ENCODE assay signal across 11 cellular contexts in the genomic region with DNA sequence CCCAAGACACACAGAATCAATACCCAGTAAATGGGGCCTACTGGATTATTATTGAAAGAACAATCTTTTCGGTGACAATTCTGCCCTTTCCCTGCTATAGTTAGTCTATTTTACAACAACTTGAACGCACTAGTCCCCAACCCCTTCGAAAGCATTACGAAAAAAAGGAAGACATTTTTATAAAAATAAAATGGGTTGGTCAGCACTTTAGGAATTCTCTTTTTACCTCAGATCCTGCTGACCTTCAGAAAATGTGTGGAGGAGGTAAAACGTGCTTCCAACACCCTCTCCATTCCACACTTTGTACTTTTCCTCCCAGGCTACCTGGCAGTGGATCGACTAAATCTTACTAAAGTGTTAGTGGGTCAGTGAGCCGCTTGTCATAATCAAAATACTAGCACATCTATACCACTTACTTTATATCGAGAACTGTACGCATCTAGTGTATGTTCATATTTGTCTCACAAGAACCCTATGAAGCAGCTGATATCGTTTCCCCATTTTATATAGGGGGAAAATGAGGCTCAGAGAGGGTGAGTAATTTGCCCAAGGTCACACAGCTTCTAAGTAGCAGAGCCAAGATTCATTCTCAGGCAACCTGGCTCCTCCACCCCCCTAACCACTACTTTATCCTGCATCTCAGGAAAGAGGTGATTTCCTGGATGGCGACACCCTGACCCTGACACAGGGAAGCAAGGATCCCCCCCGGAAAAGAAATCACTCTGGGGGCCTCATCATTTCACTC. TPM values are rescaled to one million over a fixed set of nuclear protein-coding genes. Genes with fewer than 3 reads are reported as not detected.
DNase-seq lines count a peak whose midpoint lies in the region; ATAC-seq and TF ChIP-seq lines count a peak whose summit lies in the region.
"Had no signal": no experiment of that assay in that cellular context is flagged by ENCODE, and none has a peak within 500 bp of the region (broad histone marks: within the 10 kb centered on the region; RNA-seq: fewer than 3 reads in every experiment).

No MANE protein-coding gene starts in this region.

- no peak for ATAC-seq in activated CD8-positive, alpha-beta T cell treated with anti-CD3 and anti-CD28 coated beads for 36 hours
- no peak for ATAC-seq in foreskin keratinocyte
- no peak for ATAC-seq in stimulated activated naive B cell treated with anti-CD40 and anti-IgM and Interleukin-4, amounts not matched to agents 10 μg/mL and 1 μg/mL and 100 μg/mL, for 72 hours (replicated peaks)

- H3K4me1 ChIP-seq in foreskin keratinocyte, result peaks cover 5% of the 10 kb centered on the region
- H3K4me1 ChIP-seq: thyroid gland had no signal

- no peaks in the 10 kb centered on the region for H3K27me3 Mint-ChIP-seq in activated CD4-positive, alpha-beta T cell treated with anti-CD3 and anti-CD28 coated beads, Interleukin-2, amount 10 ng/mL, durations not matched to agents 24 days and 14 days
- no peaks in the 10 kb centered on the region for H3K27me3 Mint-ChIP-seq in activated CD8-positive, alpha-beta T cell treated with anti-CD3 and anti-CD28 coated beads for 36 hours
- no peaks in the 10 kb centered on the region for H3K27me3 Mint-ChIP-seq in stimulated activated naive B cell treated with anti-CD40 and anti-IgM and Interleukin-4, amounts not matched to agents 10 μg/mL and 1 μg/mL and 100 μg/mL, for 72 hours

- no peak for TF ChIP-seq CTCF in activated CD8-positive, alpha-beta T cell treated with anti-CD3 and anti-CD28 coated beads for 36 hours (IDR thresholded peaks at IDR 0.05)
- TF ChIP-seq CTCF in foreskin keratinocyte (conservative IDR thresholded peaks at IDR 0.05), result no peak

- peak overlapping the region; percentile 93 for H3K27ac ChIP-seq in foreskin keratinocyte
- H3K27ac ChIP-seq: thyroid gland had no signal

- H3K27ac Mint-ChIP-seq in activated CD4-positive, alpha-beta T cell treated with anti-CD3 and anti-CD28 coated beads, Interleukin-2, amount 10 ng/mL, durations not matched to agents 24 days and 14 days, result peak overlapping the region; percentile 98
- peak overlapping the region; percentile 99 for H3K27ac Mint-ChIP-seq in activated CD8-positive, alpha-beta T cell treated with anti-CD3 and anti-CD28 coated beads for 36 hours
- H3K27ac Mint-ChIP-seq in stimulated activated naive B cell treated with anti-CD40 and anti-IgM and Interleukin-4, amounts not matched to agents 10 μg/mL and 1 μg/mL and 100 μg/mL, for 72 hours, result peak overlapping the region; percentile 98

- intact Hi-C loops in activated CD4-positive, alpha-beta T cell treated with anti-CD3 and anti-CD28 coated beads, Interleukin-2, amount 10 ng/mL, durations not matched to agents 24 days and 14 days (cut with micrococcal nuclease), result loop anchor here (1.0 kb wide), 5 partner anchors 9 to 132 kb away; no protein-coding TSS in a partner anchor
- intact Hi-C loops in activated CD8-positive, alpha-beta T cell treated with anti-CD3 and anti-CD28 coated beads for 36 hours (cut with micrococcal nuclease), result loop anchor here (2.0 kb wide), 1 partner anchor 51 kb away; no protein-coding TSS in a partner anchor

- H3K36me3 Mint-ChIP-seq in activated CD4-positive, alpha-beta T cell treated with anti-CD3 and anti-CD28 coated beads, Interleukin-2, amount 10 ng/mL, durations not matched to agents 24 days and 14 days (ENCODE audit: low read depth), result peaks cover 48% of the 10 kb centered on the region
- H3K36me3 Mint-ChIP-seq in activated CD8-positive, alpha-beta T cell treated with anti-CD3 and anti-CD28 coated beads for 36 hours (ENCODE audit: low read depth), result peaks cover 54% of the 10 kb centered on the region
- H3K36me3 Mint-ChIP-seq in stimulated activated naive B cell treated with anti-CD40 and anti-IgM and Interleukin-4, amounts not matched to agents 10 μg/mL and 1 μg/mL and 100 μg/mL, for 72 hours, result peaks cover 26 to 54% of the 10 kb centered on the region in 2 donors

- POLR2A ChIA-PET in activated CD8-positive, alpha-beta T cell treated with anti-CD3 and anti-CD28 coated beads for 36 hours (lab: Charles Lee), result interaction anchor here (0.7 to 11.5 kb wide), 10 partner anchors 9 to 132 kb away, joined by 3 to 142 read pairs (median 6); a partner anchor contains a TSS

- H3K9me3 Mint-ChIP-seq in activated CD4-positive, alpha-beta T cell treated with anti-CD3 and anti-CD28 coated beads, Interleukin-2, amount 10 ng/mL, durations not matched to agents 24 days and 14 days, result no peaks in the 10 kb centered on the region
- H3K9me3 Mint-ChIP-seq in activated CD8-positive, alpha-beta T cell treated with anti-CD3 and anti-CD28 coated beads for 36 hours, result no peaks in the 10 kb centered on the region
- H3K9me3 Mint-ChIP-seq in stimulated activated naive B cell treated with anti-CD40 and anti-IgM and Interleukin-4, amounts not matched to agents 10 μg/mL and 1 μg/mL and 100 μg/mL, for 72 hours, result no peaks in the 10 kb centered on the region

- DNase-seq in activated CD4-positive, alpha-beta T cell treated with anti-CD3 and anti-CD28 coated beads, Interleukin-2, amount 10 ng/mL, durations not matched to agents 24 days and 14 days, result no peak
- no peak for DNase-seq in activated CD4-positive, alpha-beta T cell treated with anti-CD3 and anti-CD28 coated beads, Interleukin-2, amount 50 U/mL, for 48 hours
- DNase-seq in activated CD8-positive, alpha-beta T cell treated with anti-CD3 and anti-CD28 coated beads for 36 hours, result no peak
- DNase-seq in foreskin keratinocyte, result no peak
- no peak for DNase-seq in stimulated activated naive B cell treated with anti-CD40 and anti-IgM and Interleukin-4, amounts not matched to agents 10 μg/mL and 1 μg/mL and 100 μg/mL, for 72 hours
- no peak for DNase-seq in anterior cingulate cortex (lab: John Stamatoyannopoulos, UW)
- no peak for DNase-seq in kidney tubule cell (ENCODE audit: low spot score)
- DNase-seq in NCI-H2029 treated with DMSO at 0.1 percent for 48 hours (lab: John Stamatoyannopoulos, UW), result no peak
- DNase-seq: DMS79 treated with DMSO at 0.1 percent for 48 hours, NCI-H1694, thyroid gland had no signal

- CTCF ChIA-PET in activated CD8-positive, alpha-beta T cell treated with anti-CD3 and anti-CD28 coated beads for 36 hours (lab: Charles Lee), result interaction anchor here (0.6 to 3.4 kb wide), 5 partner anchors 10 to 63 kb away, joined by 3 to 23 read pairs (median 3); a partner anchor contains a TSS

- no peaks in the 10 kb centered on the region for H3K27me3 ChIP-seq in foreskin keratinocyte
- H3K27me3 ChIP-seq: thyroid gland had no signal

- H3K4me1 Mint-ChIP-seq in activated CD4-positive, alpha-beta T cell treated with anti-CD3 and anti-CD28 coated beads, Interleukin-2, amount 10 ng/mL, durations not matched to agents 24 days and 14 days, result peaks cover 77% of the 10 kb centered on the region
- H3K4me1 Mint-ChIP-seq in activated CD8-positive, alpha-beta T cell treated with anti-CD3 and anti-CD28 coated beads for 36 hours (ENCODE audit: low read depth), result peaks cover 91% of the 10 kb centered on the region
- peaks cover 73 to 95% of the 10 kb centered on the region in 2 donors for H3K4me1 Mint-ChIP-seq in stimulated activated naive B cell treated with anti-CD40 and anti-IgM and Interleukin-4, amounts not matched to agents 10 μg/mL and 1 μg/mL and 100 μg/mL, for 72 hours

- peak overlapping the region; percentile 74 for H3K4me3 Mint-ChIP-seq in activated CD4-positive, alpha-beta T cell treated with anti-CD3 and anti-CD28 coated beads, Interleukin-2, amount 10 ng/mL, durations not matched to agents 24 days and 14 days
- H3K4me3 Mint-ChIP-seq in activated CD8-positive, alpha-beta T cell treated with anti-CD3 and anti-CD28 coated beads for 36 hours, result peak overlapping the region; percentile 74
- H3K4me3 Mint-ChIP-seq in stimulated activated naive B cell treated with anti-CD40 and anti-IgM and Interleukin-4, amounts not matched to agents 10 μg/mL and 1 μg/mL and 100 μg/mL, for 72 hours, result peak overlapping the region; percentile 71 to 85

RNA-seq across cellular contexts. Expression of a gene that starts 10.6 kb away (rescaled TPM):
- total RNA-seq in activated CD4-positive, alpha-beta T cell treated with anti-CD3 and anti-CD28 coated beads, Interleukin-2, amount 10 ng/mL, durations not matched to agents 24 days and 14 days, result 65.0 and 66.4 TPM in 2 replicates
- 10 to 100 TPM; 38.3 to 40.9 TPM for total RNA-seq in activated CD8-positive, alpha-beta T cell treated with anti-CD3 and anti-CD28 coated beads for 36 hours
- under 0.01 TPM in 1 of 2 replicates, not detected in the other for total RNA-seq in foreskin keratinocyte
- polyA plus RNA-seq in foreskin keratinocyte, result under 0.01 TPM in 1 of 2 replicates, not detected in the other

Comparison
In these comparisons a context has a peak if more than half of its experiments do, and no peak if none do; other contexts are left out.
1. RNA of a gene that starts 10.6 kb away (total RNA-seq): 65.0 to 66.4 TPM in activated CD4-positive, alpha-beta T cell treated with anti-CD3 and anti-CD28 coated beads, Interleukin-2, amount 10 ng/mL, durations not matched to agents 24 days and 14 days and 38.3 to 40.9 TPM in activated CD8-positive, alpha-beta T cell treated with anti-CD3 and anti-CD28 coated beads for 36 hours; under 0.01 TPM in foreskin keratinocyte; every median in the first group is over 10 times any median in the second.
2. Peak in every context shown above with its lines, with median percentiles within 50 percentile points of each other: H3K27ac Mint-ChIP-seq and H3K4me3 Mint-ChIP-seq.